Comparison of ENCODE assay signal across 16 cellular contexts in genomic region chr17:76089680-76090516, GRCh38. TPM values are rescaled to one million over a fixed set of nuclear protein-coding genes. Genes with fewer than 3 reads are reported as not detected.
"Had no signal": no experiment of that assay in that cellular context is flagged by ENCODE, and none has a peak within 500 bp of the region (broad histone marks: within the 10 kb centered on the region; RNA-seq: fewer than 3 reads in every experiment).

No MANE protein-coding gene starts in this region.

- ATAC-seq: activated T-helper 17 cell treated with anti-CD3 and anti-CD28 coated beads, Interleukin-2, amount 50 U/mL, for 72 hours; esophagus mucosa; naive thymus-derived CD4-positive, alpha-beta T cell; stimulated activated naive CD8-positive, alpha-beta T cell treated with anti-CD3 and anti-CD28 coated beads, Interleukin-15, Interleukin-2, amounts not matched to agents 100 U/mL and 50 U/mL, for 24 hours; upper lobe of right lung; WTC11 had no signal

- DNase-seq: activated CD4-positive, alpha-beta T cell treated with anti-CD3 and anti-CD28 coated beads, Interleukin-2, amount 10 ng/mL, durations not matched to agents 24 days and 14 days; activated naive CD4-positive, alpha-beta T cell treated with anti-CD3 and anti-CD28 coated beads, Interleukin-2, amount 50 U/mL, for 16 hours; brain microvascular endothelial cell; dorsolateral prefrontal cortex; immature natural killer cell; left cardiac atrium; mammary epithelial cell; naive thymus-derived CD4-positive, alpha-beta T cell; stimulated activated CD4-positive, alpha-beta T cell treated with anti-CD3 and anti-CD28 coated beads, Interleukin-12 subunit alpha, Interleukin-12 subunit beta, amount 100 ng/mL, for 4 hours; stimulated activated naive CD8-positive, alpha-beta T cell treated with anti-CD3 and anti-CD28 coated beads, Interleukin-15, Interleukin-2, amounts not matched to agents 100 U/mL and 50 U/mL, for 24 hours; upper lobe of right lung had no signal

- H3K27me3 ChIP-seq: brain microvascular endothelial cell, dorsolateral prefrontal cortex, neutrophil, upper lobe of right lung had no signal

- H3K9me3 ChIP-seq: neutrophil, upper lobe of right lung had no signal

- H3K4me3 ChIP-seq: dorsolateral prefrontal cortex, upper lobe of right lung had no signal

- H3K4me1 ChIP-seq: upper lobe of right lung had no signal

- H3K27ac ChIP-seq: brain microvascular endothelial cell, neutrophil, upper lobe of right lung had no signal

RNA-seq across cellular contexts. Expression of gene ZACN, which starts 10.9 kb away (rescaled TPM):
- total RNA-seq: esophagus mucosa, left cardiac atrium, mammary epithelial cell, temporal lobe, upper lobe of right lung had no signal
- polyA plus RNA-seq: mammary epithelial cell had no signal

RNA-seq across cellular contexts. Expression of gene GALR2, which starts 15.3 kb away (rescaled TPM):
- total RNA-seq: left cardiac atrium, mammary epithelial cell, temporal lobe, upper lobe of right lung had no signal

RNA-seq across cellular contexts. Expression of gene FOXJ1, which starts 51.1 kb away (rescaled TPM):
- total RNA-seq: esophagus mucosa, left cardiac atrium, mammary epithelial cell had no signal
- polyA plus RNA-seq: immature natural killer cell, mammary epithelial cell had no signal
